In genomic region chr2:130797493-130798435, GRCh38 we compare ENCODE assay signal across 8 cellular contexts. TPM values are rescaled to one million over a fixed set of nuclear protein-coding genes. Genes with fewer than 3 reads are reported as not detected.
DNase-seq lines count a peak whose midpoint lies in the region; ATAC-seq, FAIRE-seq and TF ChIP-seq lines count a peak whose summit lies in the region.

No MANE protein-coding gene starts in this region.

- WGBS in pancreas, 2 donors: 1% methylated on average over 78 to 96 of the region's 96 CpGs
- 2% methylated on average over 18 of the region's 96 CpGs; no CpG with 5 or more reads in 1 of the 2 donors for WGBS in thyroid gland, 2 donors

- TF ChIP-seq CTCF in pancreas (IDR thresholded peaks at IDR 0.05): peak; percentile 88 to 94 (median 92)
- peak; percentile 68 to 99 (median 84) for TF ChIP-seq CTCF in thyroid gland (IDR thresholded peaks at IDR 0.05)

- in situ Hi-C loops in HAP-1 (cut with MboI; ENCODE audit: low sequenced_read_pairs): no loop called here

- H3K9ac ChIP-seq in SK-N-MC (ENCODE audit: insufficient read length): no peak overlapping the region

- no peaks in the 10 kb centered on the region for H3K36me3 Mint-ChIP-seq in activated naive CD4-positive, alpha-beta T cell treated with anti-CD3 and anti-CD28 coated beads, Interleukin-2, amount 50 U/mL, for 24 hours

- FAIRE-seq in pancreas (lab: Jason Lieb, UNC): no peak

- peak overlapping the region; percentile 62 for H3K4me3 Mint-ChIP-seq in activated naive CD4-positive, alpha-beta T cell treated with anti-CD3 and anti-CD28 coated beads, Interleukin-2, amount 50 U/mL, for 24 hours

- H3K9me3 Mint-ChIP-seq in activated naive CD4-positive, alpha-beta T cell treated with anti-CD3 and anti-CD28 coated beads, Interleukin-2, amount 50 U/mL, for 24 hours: no peaks in the 10 kb centered on the region

- H3K4me3 ChIP-seq in GM08714 (ENCODE audit: low read length): peak overlapping the region; percentile 71
- H3K4me3 ChIP-seq in HAP-1: peak overlapping the region; percentile 68
- peak overlapping the region; percentile 86 for H3K4me3 ChIP-seq in SK-N-MC
- peak overlapping the region; percentile 69 to 84 (median 76) for H3K4me3 ChIP-seq in pancreas
- peak overlapping the region; percentile 29 to 69 (median 65) for H3K4me3 ChIP-seq in thyroid gland (replicated peaks in 1 of 3)

- DNase-seq in HAP-1 (ENCODE audit: low spot score in 2 of 2) (peak; percentile 79 to 96), M059J (ENCODE audit: low read depth) (peak; percentile 76), SK-N-MC (ENCODE audit: low read depth, low spot score) (no peak), Right ventricle myocardium inferior (ENCODE audit: missing footprints) (peak; percentile 96), pancreas (peak; percentile 80 to 98 (median 91)), thyroid gland (peak; percentile 93 to 94)

- intact Hi-C loops in Right ventricle myocardium inferior (cut with DNase I): loop anchor here (1.0 kb wide), 2 partner anchors 76 to 123 kb away; no protein-coding TSS in a partner anchor
- intact Hi-C loops in pancreas (cut with DNase I): loop anchor here in 1 of 3 donors (2.0 kb wide), 1 partner anchor 75 kb away; no protein-coding TSS in a partner anchor
- intact Hi-C loops in thyroid gland (cut with DNase I): loop anchor here (2.0 to 5.0 kb wide), 2 partner anchors 75 to 120 kb away; no protein-coding TSS in a partner anchor

- TF ChIP-seq POLR2A in thyroid gland (IDR thresholded peaks at IDR 0.05): peak in 1 of 2 donors; percentile 63

- peak overlapping the region; percentile 8 for H3K27ac Mint-ChIP-seq in activated naive CD4-positive, alpha-beta T cell treated with anti-CD3 and anti-CD28 coated beads, Interleukin-2, amount 50 U/mL, for 24 hours

- ATAC-seq in Right ventricle myocardium inferior (peak; percentile 98), pancreas (peak; percentile 95 to 99 (median 97))

- H3K36me3 ChIP-seq in HAP-1 (replicated peaks) (no peaks in the 10 kb centered on the region), SK-N-MC (ENCODE audit: insufficient read depth, low read length) (no peaks in the 10 kb centered on the region), pancreas (no peaks in the 10 kb centered on the region), thyroid gland (no peaks in the 10 kb centered on the region)

- peaks cover 2% of the 10 kb centered on the region for H3K27me3 Mint-ChIP-seq in activated naive CD4-positive, alpha-beta T cell treated with anti-CD3 and anti-CD28 coated beads, Interleukin-2, amount 50 U/mL, for 24 hours

- H3K9me3 ChIP-seq in HAP-1: no peaks in the 10 kb centered on the region
- no peaks in the 10 kb centered on the region for H3K9me3 ChIP-seq in SK-N-MC (ENCODE audit: low read depth, low read length)
- H3K9me3 ChIP-seq in pancreas: no peaks in the 10 kb centered on the region
- H3K9me3 ChIP-seq in thyroid gland: no peaks in the 10 kb centered on the region

- peaks cover 4% of the 10 kb centered on the region for H3K4me1 Mint-ChIP-seq in activated naive CD4-positive, alpha-beta T cell treated with anti-CD3 and anti-CD28 coated beads, Interleukin-2, amount 50 U/mL, for 24 hours

- H3K27ac ChIP-seq in SK-N-MC: no peak overlapping the region
- H3K27ac ChIP-seq in pancreas: peak overlapping the region; percentile 86 to 91 (median 88)
- H3K27ac ChIP-seq in thyroid gland: peak overlapping the region; percentile 87 to 96 (median 93)

- H3K4me1 ChIP-seq in HAP-1 (peaks cover 6% of the 10 kb centered on the region; the same call in 1 of the 2 replicates), pancreas (no peaks in the 10 kb centered on the region), thyroid gland (peaks cover 6 to 17% of the 10 kb centered on the region in 2 donors)

- H3K27me3 ChIP-seq in HAP-1 (ENCODE audit: low read depth): no peaks in the 10 kb centered on the region; the same call in 1 of the 2 replicates
- no peaks in the 10 kb centered on the region for H3K27me3 ChIP-seq in pancreas
- no peaks in the 10 kb centered on the region for H3K27me3 ChIP-seq in thyroid gland

RNA-seq across cellular contexts. Expression of gene ARHGEF4, which starts 39.0 kb away (rescaled TPM):
- total RNA-seq in M059J (2014; rRNA removed; shearing (Covaris generic)): 0.10 TPM in 1 of 2 replicates, not detected in the other
- total RNA-seq in Right ventricle myocardium inferior (4.1 TPM), pancreas (10 to 100 TPM; 16.3 to 24.1 (median 18.5) TPM), thyroid gland (10 to 100 TPM; 15.6 to 24.3 (median 22.5) TPM)
- polyA plus RNA-seq in pancreas: 10 to 100 TPM; 31.6 to 58.2 TPM

RNA-seq across cellular contexts. Expression of gene AMER3, which starts 42.4 kb away (rescaled TPM):
- not detected in 2 replicates for total RNA-seq in M059J (2014; rRNA removed; shearing (Covaris generic))
- total RNA-seq in Right ventricle myocardium inferior (not detected), pancreas (1 to 10 TPM in 1 of 6 donors, under 1 TPM in 5; 0.25 to 1.6 (median 0.51) TPM), thyroid gland (under 1 TPM in 1 of 4 donors, not detected in 3; 0.08 TPM)
- 1 to 10 TPM in 1 of 2 donors, under 1 TPM in 1; 0.99 to 2.1 TPM for polyA plus RNA-seq in pancreas
